Comparison of ENCODE assay signal across 9 cellular contexts in the genomic region with DNA sequence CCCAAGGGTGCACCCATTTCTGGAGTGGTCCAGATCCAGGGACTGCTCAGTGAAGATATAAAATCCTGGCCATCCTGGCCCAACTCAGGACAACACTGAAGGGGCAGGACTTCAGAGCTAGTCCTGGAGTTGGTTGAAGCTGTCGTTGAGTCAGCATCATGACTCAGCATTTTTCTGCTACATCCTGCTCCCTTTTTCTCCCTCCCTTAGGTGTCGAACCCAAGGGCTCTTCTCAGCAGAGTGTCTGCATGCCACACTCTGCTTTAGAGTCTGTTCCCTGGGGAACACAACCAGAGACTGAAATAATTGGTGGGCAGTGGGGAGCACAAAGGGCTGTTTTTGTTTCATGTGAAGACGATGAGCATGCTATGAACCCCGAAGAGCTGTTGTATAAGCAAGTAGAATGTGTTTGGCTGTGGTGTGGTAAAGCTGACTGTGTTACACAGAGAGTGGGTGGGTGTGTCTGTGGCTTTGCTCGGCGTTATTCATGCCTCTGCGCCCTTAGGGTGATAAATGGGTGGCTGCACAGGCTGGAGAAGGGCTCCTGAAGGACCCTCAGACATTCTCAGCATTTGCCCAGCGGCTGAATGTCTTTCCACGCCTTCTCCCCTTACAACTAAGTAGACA.
DNase-seq lines count a peak whose midpoint lies in the region; ATAC-seq and TF ChIP-seq lines count a peak whose summit lies in the region.
"Had no signal": no experiment of that assay in that cellular context is flagged by ENCODE, and none has a peak within 500 bp of the region (broad histone marks: within the 10 kb centered on the region; RNA-seq: fewer than 3 reads in every experiment).

No MANE protein-coding gene starts in this region.

- H3K36me3 Mint-ChIP-seq in activated T-helper 17 cell treated with anti-CD3 and anti-CD28 coated beads, Interleukin-2, amount 50 U/mL, for 72 hours (ENCODE audit: low read depth) = no peaks in the 10 kb centered on the region

- intact Hi-C loops in left lung (cut with DNase I) = no loop called here

- peaks cover 6% of the 10 kb centered on the region for H3K27me3 Mint-ChIP-seq in activated T-helper 17 cell treated with anti-CD3 and anti-CD28 coated beads, Interleukin-2, amount 50 U/mL, for 72 hours

- peak; percentile 67 for ATAC-seq in HG03432 (IDR thresholded peaks at IDR 0.05; ENCODE audit: unreplicated experiment)
- peak; percentile 65 for ATAC-seq in activated T-helper 17 cell treated with anti-CD3 and anti-CD28 coated beads, Interleukin-2, amount 50 U/mL, for 72 hours (replicated peaks)
- ATAC-seq in left lung = peak; percentile 72
- ATAC-seq in GM19324 (IDR thresholded peaks at IDR 0.05; ENCODE audit: low FRiP score, unreplicated experiment) = no peak
- ATAC-seq: Panc1 had no signal

- TF ChIP-seq CTCF in left lung (IDR thresholded peaks at IDR 0.05) = no peak

- no peak overlapping the region for H3K27ac ChIP-seq in left lung

- H3K4me3 ChIP-seq in left lung = no peak overlapping the region

- peaks cover 6% of the 10 kb centered on the region for H3K4me1 Mint-ChIP-seq in activated T-helper 17 cell treated with anti-CD3 and anti-CD28 coated beads, Interleukin-2, amount 50 U/mL, for 72 hours

- H3K9me3 ChIP-seq in left lung = no peaks in the 10 kb centered on the region

- H3K9me3 Mint-ChIP-seq in activated T-helper 17 cell treated with anti-CD3 and anti-CD28 coated beads, Interleukin-2, amount 50 U/mL, for 72 hours = no peaks in the 10 kb centered on the region

- peak overlapping the region; percentile 32 for H3K27ac Mint-ChIP-seq in activated T-helper 17 cell treated with anti-CD3 and anti-CD28 coated beads, Interleukin-2, amount 50 U/mL, for 72 hours

- no peak overlapping the region for H3K4me3 Mint-ChIP-seq in activated T-helper 17 cell treated with anti-CD3 and anti-CD28 coated beads, Interleukin-2, amount 50 U/mL, for 72 hours

- no peaks in the 10 kb centered on the region for H3K36me3 ChIP-seq in left lung

- peak; percentile 90 for DNase-seq in EL
- no peak for DNase-seq in left lung
- DNase-seq in GM19240 (ENCODE audit: insufficient read length, low spot score) = no peak
- DNase-seq in stimulated activated CD4-positive, alpha-beta T cell treated with anti-CD3 and anti-CD28 coated beads, Interleukin-4, amount 100 ng/mL, for 1 hour = no peak
- no peak for DNase-seq in NCI-H524 (lab: John Stamatoyannopoulos, UW)

- no peaks in the 10 kb centered on the region for H3K4me1 ChIP-seq in left lung

- H3K27me3 ChIP-seq in left lung = no peaks in the 10 kb centered on the region
